ENCODE assay signal across 11 cellular contexts in the genomic region with DNA sequence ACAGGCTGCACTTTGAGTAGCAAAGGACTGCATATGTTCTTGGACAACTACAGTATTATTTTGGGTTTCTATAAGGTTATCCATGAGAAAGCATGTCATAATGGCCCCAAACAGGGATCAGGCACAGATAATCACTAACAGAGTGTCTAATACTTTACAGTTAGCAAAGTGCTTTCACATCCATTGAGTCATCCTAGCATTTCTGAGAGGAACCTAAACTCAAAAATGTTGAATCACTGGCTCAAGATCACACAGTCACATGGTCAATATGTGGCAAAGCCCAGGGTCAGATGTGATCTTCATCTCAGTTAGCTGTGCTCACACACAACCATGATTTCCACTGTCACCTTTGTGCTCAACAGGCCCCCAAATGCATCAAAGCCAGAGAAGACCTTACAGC.
DNase-seq lines count a peak whose midpoint lies in the region; ATAC-seq and TF ChIP-seq lines count a peak whose summit lies in the region.
"Had no signal": no experiment of that assay in that cellular context is flagged by ENCODE, and none has a peak within 500 bp of the region (broad histone marks: within the 10 kb centered on the region; RNA-seq: fewer than 3 reads in every experiment).

No MANE protein-coding gene starts in this region.

- H2AFZ ChIP-seq in osteoblast (ENCODE audit: low read length), result peak overlapping the region; percentile 12

- H3K4me2 ChIP-seq in osteoblast (ENCODE audit: insufficient read depth, low read length), result no peak overlapping the region

- H3K27me3 Mint-ChIP-seq in stimulated activated naive CD8-positive, alpha-beta T cell treated with anti-CD3 and anti-CD28 coated beads, Interleukin-15, amount 100 ng/mL, for 72 hours, result peaks cover 22% of the 10 kb centered on the region

- no peaks in the 10 kb centered on the region for H3K9me3 Mint-ChIP-seq in stimulated activated naive CD8-positive, alpha-beta T cell treated with anti-CD3 and anti-CD28 coated beads, Interleukin-15, amount 100 ng/mL, for 72 hours
- H3K9me3 Mint-ChIP-seq: activated T-cell treated with anti-CD3 and anti-CD28 coated beads, Interleukin-2, amount 50 U/mL, for 72 hours had no signal

- no peak for TF ChIP-seq CTCF in osteoblast (IDR thresholded peaks at IDR 0.05; ENCODE audit: extremely low read depth, low read depth, low read length)

- peak overlapping the region; percentile 21 for H3K27ac ChIP-seq in osteoblast (ENCODE audit: low read depth, low read length)

- H3K4me1 Mint-ChIP-seq in stimulated activated naive CD8-positive, alpha-beta T cell treated with anti-CD3 and anti-CD28 coated beads, Interleukin-15, amount 100 ng/mL, for 72 hours, result peaks cover 14% of the 10 kb centered on the region

- H3K27ac Mint-ChIP-seq in stimulated activated naive CD8-positive, alpha-beta T cell treated with anti-CD3 and anti-CD28 coated beads, Interleukin-15, amount 100 ng/mL, for 72 hours, result no peak overlapping the region
- H3K27ac Mint-ChIP-seq: activated T-cell treated with anti-CD3 and anti-CD28 coated beads, Interleukin-2, amount 50 U/mL, for 72 hours had no signal

- H3K9me3 ChIP-seq in osteoblast (ENCODE audit: low read depth, low read length), result no peaks in the 10 kb centered on the region

- peak; percentile 47 for ATAC-seq in GM18517 (IDR thresholded peaks at IDR 0.05; ENCODE audit: unreplicated experiment)
- ATAC-seq in HG02588 (IDR thresholded peaks at IDR 0.05; ENCODE audit: unreplicated experiment), result peak; percentile 44
- ATAC-seq in left lobe of liver, result no peak
- ATAC-seq in stimulated activated naive CD8-positive, alpha-beta T cell treated with anti-CD3 and anti-CD28 coated beads, Interleukin-15, amount 100 ng/mL, for 72 hours, result no peak
- ATAC-seq: activated T-cell treated with anti-CD3 and anti-CD28 coated beads, Interleukin-2, amount 50 U/mL, for 72 hours had no signal

- H3K27me3 ChIP-seq in osteoblast (ENCODE audit: insufficient read depth, low read length), result no peaks in the 10 kb centered on the region
- H3K27me3 ChIP-seq in H7 (ENCODE audit: control insufficient read depth, insufficient read depth, low read length), result no peaks in the 10 kb centered on the region

- H3K4me1 ChIP-seq in osteoblast (ENCODE audit: insufficient read depth, low read length), result peaks cover 18% of the 10 kb centered on the region

- H3K79me2 ChIP-seq in osteoblast (ENCODE audit: insufficient read depth, low read length), result no peaks in the 10 kb centered on the region

- no peaks in the 10 kb centered on the region for H4K20me1 ChIP-seq in osteoblast (ENCODE audit: insufficient read depth, low read length)

- H3K36me3 ChIP-seq in osteoblast (ENCODE audit: insufficient read depth, low read length) (no peaks in the 10 kb centered on the region), H7 (replicated peaks; ENCODE audit: control insufficient read depth, insufficient read depth, low read length) (no peaks in the 10 kb centered on the region)

- H3K4me3 Mint-ChIP-seq in stimulated activated naive CD8-positive, alpha-beta T cell treated with anti-CD3 and anti-CD28 coated beads, Interleukin-15, amount 100 ng/mL, for 72 hours, result no peak overlapping the region
- H3K4me3 Mint-ChIP-seq: activated T-cell treated with anti-CD3 and anti-CD28 coated beads, Interleukin-2, amount 50 U/mL, for 72 hours had no signal

- H3K4me3 ChIP-seq in osteoblast (ENCODE audit: insufficient read depth, low read length) (no peak overlapping the region), H7 (ENCODE audit: insufficient read depth, low read depth, low read length) (no peak overlapping the region)

- DNase-seq in NCI-H1694 (lab: John Stamatoyannopoulos, UW) (peak; percentile 38), osteoblast (ENCODE audit: insufficient read length, low spot score, missing footprints) (no peak), left lobe of liver (ENCODE audit: low spot score) (no peak), H7 (no peak)
- DNase-seq in activated naive CD4-positive, alpha-beta T cell treated with Interleukin-2 at 50 U/mL for 16 hours, result no peak
- DNase-seq in stimulated activated naive CD8-positive, alpha-beta T cell treated with anti-CD3 and anti-CD28 coated beads, Interleukin-15, amount 100 ng/mL, for 72 hours, result no peak
- DNase-seq: activated T-cell treated with anti-CD3 and anti-CD28 coated beads, Interleukin-2, amount 50 U/mL, for 72 hours; kidney glomerular epithelial cell; NCI-H2171 treated with DMSO at 0.1 percent for 48 hours had no signal

Comparison
In these comparisons a context has a peak if more than half of its experiments do, and no peak if none do; other contexts are left out.
1. ATAC-seq: peak in GM18517 (single experiment) and HG02588 (single experiment); none in left lobe of liver (single experiment) and stimulated activated naive CD8-positive, alpha-beta T cell treated with anti-CD3 and anti-CD28 coated beads, Interleukin-15, amount 100 ng/mL, for 72 hours (single experiment).